26 cellular contexts compared by ENCODE assay signal in the genomic region with DNA sequence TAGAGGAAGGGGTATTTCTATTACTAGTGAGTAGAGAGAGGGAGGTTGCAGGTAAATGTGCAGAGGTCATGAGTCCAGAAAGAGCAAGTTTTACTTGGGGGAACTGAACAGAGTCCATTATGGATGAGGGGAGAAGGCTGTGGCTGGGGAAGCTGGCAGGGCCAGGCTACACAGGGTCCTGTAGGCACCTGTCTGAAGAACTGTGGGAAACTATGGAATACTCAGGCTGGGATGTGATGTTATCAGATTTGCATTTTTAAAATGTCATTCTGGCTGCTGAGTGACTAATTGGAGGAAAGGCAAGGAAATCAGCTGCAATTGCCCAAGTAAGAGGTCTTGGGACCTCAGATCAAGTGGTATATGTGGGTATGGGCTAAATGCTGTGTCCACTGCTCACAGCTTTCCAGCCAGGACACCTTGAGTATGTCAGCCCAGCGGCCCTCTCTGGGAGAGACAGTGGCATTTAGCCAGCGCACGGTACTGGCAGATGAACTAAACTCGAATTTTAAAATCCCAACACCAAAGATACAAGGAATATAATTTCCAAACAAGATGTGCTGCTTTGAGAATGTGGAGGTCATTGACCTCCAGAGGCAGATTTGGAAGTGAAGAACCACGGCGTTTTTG. TPM values are rescaled to one million over a fixed set of nuclear protein-coding genes. Genes with fewer than 3 reads are reported as not detected.
"Had no signal": no experiment of that assay in that cellular context is flagged by ENCODE, and none has a peak within 500 bp of the region (broad histone marks: within the 10 kb centered on the region; RNA-seq: fewer than 3 reads in every experiment).

No MANE protein-coding gene starts in this region.

- H2AFZ ChIP-seq: hepatocyte had no signal

- H3K4me3 ChIP-seq: hepatocyte, left lung, transverse colon, vagina had no signal

- H3K27ac ChIP-seq: hepatocyte, left lung, transverse colon, vagina had no signal

- H3K27me3 ChIP-seq: hepatocyte, left lung, transverse colon, vagina had no signal

- H3K9me3 Mint-ChIP-seq: activated CD4-positive, alpha-beta memory T cell treated with anti-CD3 and anti-CD28 coated beads for 36 hours; activated naive CD4-positive, alpha-beta T cell treated with anti-CD3 and anti-CD28 coated beads, Interleukin-2, amount 10 ng/mL, durations not matched to agents 7 days and 5 days; immature natural killer cell; natural killer cell treated with Interleukin-12 subunit alpha and Interleukin-12 subunit beta and Interleukin-15 and Interleukin-18, amount 100 ng/mL, for 72 hours; stimulated activated naive CD8-positive, alpha-beta T cell treated with anti-CD3 and anti-CD28 coated beads, Interleukin-15, Interleukin-2, amounts not matched to agents 100 ng/mL and 50 ng/mL, for 24 hours; T-helper 1 cell treated with Interleukin-12 subunit alpha and Interleukin-12 subunit beta and Interleukin-4 antibody, amounts not matched to agents 30 μg/mL and 1 μg/mL, for 36 hours had no signal

- H3K9me3 ChIP-seq: left lung, transverse colon, vagina had no signal

- H3K4me1 Mint-ChIP-seq: activated naive CD4-positive, alpha-beta T cell treated with anti-CD3 and anti-CD28 coated beads, Interleukin-2, amount 10 ng/mL, durations not matched to agents 7 days and 5 days; immature natural killer cell had no signal

- H3K36me3 Mint-ChIP-seq: activated CD4-positive, alpha-beta memory T cell treated with anti-CD3 and anti-CD28 coated beads for 36 hours; activated naive CD4-positive, alpha-beta T cell treated with anti-CD3 and anti-CD28 coated beads, Interleukin-2, amount 10 ng/mL, durations not matched to agents 7 days and 5 days; immature natural killer cell; natural killer cell treated with Interleukin-12 subunit alpha and Interleukin-12 subunit beta and Interleukin-15 and Interleukin-18, amount 100 ng/mL, for 72 hours had no signal

- ATAC-seq: left lung; natural killer cell treated with Interleukin-12 subunit alpha and Interleukin-12 subunit beta and Interleukin-15 and Interleukin-18, amount 100 ng/mL, for 72 hours had no signal

- H3K4me2 ChIP-seq: hepatocyte had no signal

- H3K79me2 ChIP-seq: hepatocyte had no signal

- H3K27ac Mint-ChIP-seq: activated CD4-positive, alpha-beta memory T cell treated with anti-CD3 and anti-CD28 coated beads for 36 hours; activated naive CD4-positive, alpha-beta T cell treated with anti-CD3 and anti-CD28 coated beads, Interleukin-2, amount 10 ng/mL, durations not matched to agents 7 days and 5 days; immature natural killer cell; natural killer cell treated with Interleukin-12 subunit alpha and Interleukin-12 subunit beta and Interleukin-15 and Interleukin-18, amount 100 ng/mL, for 72 hours; stimulated activated naive CD8-positive, alpha-beta T cell treated with anti-CD3 and anti-CD28 coated beads, Interleukin-15, Interleukin-2, amounts not matched to agents 100 ng/mL and 50 ng/mL, for 24 hours; T-helper 1 cell treated with Interleukin-12 subunit alpha and Interleukin-12 subunit beta and Interleukin-4 antibody, amounts not matched to agents 30 μg/mL and 1 μg/mL, for 36 hours had no signal

- DNase-seq: activated CD4-positive, alpha-beta memory T cell treated with anti-CD3 and anti-CD28 coated beads for 36 hours; activated CD4-positive, alpha-beta T cell treated with anti-CD3 and anti-CD28 coated beads for 48 hours; activated CD4-positive, CD25-positive, alpha-beta regulatory T cell; activated effector memory CD4-positive, alpha-beta T cell treated with Interleukin-2 at 50 U/mL for 16 hours; activated naive CD4-positive, alpha-beta T cell treated with anti-CD3 and anti-CD28 coated beads, Interleukin-2, amount 10 ng/mL, durations not matched to agents 7 days and 5 days; activated T-cell treated with anti-CD3 and anti-CD28 coated beads, Interleukin-2, amount 50 U/mL, for 48 hours; amygdala; dermis blood vessel endothelial cell; effector CD8-positive, alpha-beta T cell; erythroblast; immature natural killer cell; kidney glomerular epithelial cell; left lung; mammary epithelial cell; midbrain; nucleus accumbens; posterior cingulate gyrus; stimulated activated CD4-positive, alpha-beta T cell treated with anti-CD3 and anti-CD28 coated beads, Interleukin-12 subunit alpha, Interleukin-12 subunit beta, amount 100 ng/mL, for 4 hours; stimulated activated CD4-positive, alpha-beta T cell treated with anti-CD3 and anti-CD28 coated beads, Interleukin-4, amount 100 ng/mL, for 4 hours; substantia nigra; transverse colon had no signal

- H3K36me3 ChIP-seq: left lung, transverse colon, vagina had no signal

- H3K4me3 Mint-ChIP-seq: activated CD4-positive, alpha-beta memory T cell treated with anti-CD3 and anti-CD28 coated beads for 36 hours; activated naive CD4-positive, alpha-beta T cell treated with anti-CD3 and anti-CD28 coated beads, Interleukin-2, amount 10 ng/mL, durations not matched to agents 7 days and 5 days; immature natural killer cell; natural killer cell treated with Interleukin-12 subunit alpha and Interleukin-12 subunit beta and Interleukin-15 and Interleukin-18, amount 100 ng/mL, for 72 hours; stimulated activated naive CD8-positive, alpha-beta T cell treated with anti-CD3 and anti-CD28 coated beads, Interleukin-15, Interleukin-2, amounts not matched to agents 100 ng/mL and 50 ng/mL, for 24 hours; T-helper 1 cell treated with Interleukin-12 subunit alpha and Interleukin-12 subunit beta and Interleukin-4 antibody, amounts not matched to agents 30 μg/mL and 1 μg/mL, for 36 hours had no signal

- H3K4me1 ChIP-seq: left lung, transverse colon, vagina had no signal

RNA-seq across cellular contexts. Expression of gene FGF1, which starts 49.1 kb away (rescaled TPM):
- total RNA-seq: activated CD4-positive, alpha-beta memory T cell treated with anti-CD3 and anti-CD28 coated beads for 36 hours; natural killer cell treated with Interleukin-12 subunit alpha and Interleukin-12 subunit beta and Interleukin-15 and Interleukin-18, amount 100 ng/mL, for 72 hours had no signal
- polyA plus RNA-seq: immature natural killer cell had no signal
